Comparison of ENCODE assay signal across 8 cellular contexts in genomic region chr6:43263314-43264178, GRCh38. TPM values are rescaled to one million over a fixed set of nuclear protein-coding genes. Genes with fewer than 3 reads are reported as not detected.
DNase-seq lines count a peak whose midpoint lies in the region; ATAC-seq, FAIRE-seq and TF ChIP-seq lines count a peak whose summit lies in the region.

No MANE protein-coding gene starts in this region.

- H3K9me3 ChIP-seq in prostate gland (no peaks in the 10 kb centered on the region), aorta (ENCODE audit: control insufficient read depth, low read length) (no peaks in the 10 kb centered on the region)

- H3K9me3 Mint-ChIP-seq in activated naive CD4-positive, alpha-beta T cell treated with anti-CD3 and anti-CD28 coated beads, Interleukin-2, amount 10 ng/mL, durations not matched to agents 7 days and 5 days, result no peaks in the 10 kb centered on the region

- peak; percentile 98 for FAIRE-seq in HTR-8/SVneo (lab: Jason Lieb, UNC)

- ATAC-seq in GM19025 (IDR thresholded peaks at IDR 0.05; ENCODE audit: low read depth, unreplicated experiment) (peak; percentile 89), Right ventricle myocardium inferior (peak; percentile 87), aorta (ENCODE audit: low FRiP score) (peak; percentile 78)

- H3K27me3 ChIP-seq in prostate gland (replicated peaks; ENCODE audit: insufficient read depth), result no peaks in the 10 kb centered on the region
- H3K27me3 ChIP-seq in aorta (ENCODE audit: control insufficient read depth in 1 of 2, insufficient read depth in 2 of 2, low read length in 1 of 2), result no peaks in the 10 kb centered on the region

- H3K27me3 Mint-ChIP-seq in activated naive CD4-positive, alpha-beta T cell treated with anti-CD3 and anti-CD28 coated beads, Interleukin-2, amount 10 ng/mL, durations not matched to agents 7 days and 5 days, result peaks cover 62% of the 10 kb centered on the region

- H3K4me1 Mint-ChIP-seq in activated naive CD4-positive, alpha-beta T cell treated with anti-CD3 and anti-CD28 coated beads, Interleukin-2, amount 10 ng/mL, durations not matched to agents 7 days and 5 days, result no peaks in the 10 kb centered on the region

- no peaks in the 10 kb centered on the region for H3K36me3 Mint-ChIP-seq in activated naive CD4-positive, alpha-beta T cell treated with anti-CD3 and anti-CD28 coated beads, Interleukin-2, amount 10 ng/mL, durations not matched to agents 7 days and 5 days

- H3K27ac Mint-ChIP-seq in activated naive CD4-positive, alpha-beta T cell treated with anti-CD3 and anti-CD28 coated beads, Interleukin-2, amount 10 ng/mL, durations not matched to agents 7 days and 5 days, result no peak overlapping the region

- H3K36me3 ChIP-seq in prostate gland (no peaks in the 10 kb centered on the region), aorta (ENCODE audit: control insufficient read depth in 1 of 2, insufficient read depth in 2 of 2, low read length in 1 of 2) (no peaks in the 10 kb centered on the region)

- H3K4me3 Mint-ChIP-seq in activated naive CD4-positive, alpha-beta T cell treated with anti-CD3 and anti-CD28 coated beads, Interleukin-2, amount 10 ng/mL, durations not matched to agents 7 days and 5 days, result no peak overlapping the region

- WGBS in prostate gland, result 48% methylated on average over 12 of the region's 12 CpGs
- 55 to 57% methylated on average over 12 of the region's 12 CpGs for WGBS in aorta, 2 donors

- peak in 3 of 4 experiments; percentile 55 to 82 (median 73) for TF ChIP-seq CTCF in prostate gland (IDR thresholded peaks at IDR 0.05)

- H3K4me3 ChIP-seq in prostate gland (no peak overlapping the region), aorta (ENCODE audit: low read length in 2 of 2) (no peak overlapping the region)

- TF ChIP-seq POLR2A in prostate gland (IDR thresholded peaks at IDR 0.05), result no peak

- H3K4me1 ChIP-seq in prostate gland (replicated peaks), result no peaks in the 10 kb centered on the region
- H3K4me1 ChIP-seq in aorta (ENCODE audit: control insufficient read depth in 1 of 2, insufficient read depth in 2 of 2, low read length in 2 of 2), result no peaks in the 10 kb centered on the region

- intact Hi-C loops in Right ventricle myocardium inferior (cut with DNase I) (loop anchor here (1.0 kb wide), 1 partner anchor 93 kb away; no protein-coding TSS in a partner anchor), prostate gland (cut with DNase I) (loop anchor here (2.0 to 10.0 kb wide), 2 partner anchors 71 to 231 kb away; no protein-coding TSS in a partner anchor), aorta (cut with DNase I) (loop anchor here in 1 of 2 donors (5.0 kb wide), 1 partner anchor 69 kb away; no protein-coding TSS in a partner anchor)

- CTCF ChIA-PET in activated naive CD4-positive, alpha-beta T cell treated with anti-CD3 and anti-CD28 coated beads, Interleukin-2, amount 10 ng/mL, durations not matched to agents 7 days and 5 days (lab: Charles Lee), result interaction anchor here (0.6 to 4.7 kb wide), 9 partner anchors 9 to 243 kb away, joined by 3 to 36 read pairs (median 4); no protein-coding TSS in a partner anchor

- DNase-seq in AG08396 (ENCODE audit: low spot score) (peak; percentile 95), HTR-8/SVneo (ENCODE audit: insufficient read length, low spot score) (peak; percentile 95), SKM-1 (lab: John Stamatoyannopoulos, UW; ENCODE audit: unreplicated experiment) (peak; percentile 63), Right ventricle myocardium inferior (ENCODE audit: missing footprints) (peak; percentile 86), prostate gland (ENCODE audit: low spot score) (peak; percentile 57), aorta (peak; percentile 85 to 88)
- peak; percentile 87 for DNase-seq in activated naive CD4-positive, alpha-beta T cell treated with anti-CD3 and anti-CD28 coated beads, Interleukin-2, amount 10 ng/mL, durations not matched to agents 7 days and 5 days

- H3K27ac ChIP-seq in prostate gland (no peak overlapping the region), aorta (ENCODE audit: low read depth in 1 of 2, low read length in 2 of 2) (no peak overlapping the region)

RNA-seq across cellular contexts. Expression of gene TTBK1, which starts 20.3 kb away (rescaled TPM):
- total RNA-seq in Right ventricle myocardium inferior, result 0.19 TPM
- total RNA-seq in prostate gland, result under 1 TPM; 0.18 to 0.62 TPM
- under 1 TPM in 1 of 2 donors, not detected in 1; 0.12 TPM for total RNA-seq in aorta
- not detected for polyA plus RNA-seq in aorta

RNA-seq across cellular contexts. Expression of gene DNPH1, which starts 34.3 kb away (rescaled TPM):
- total RNA-seq in Right ventricle myocardium inferior, result 29.9 TPM
- 100 to 1,000 TPM in 1 of 2 donors, 10 to 100 TPM in 1; 40.3 to 138 TPM for total RNA-seq in prostate gland
- total RNA-seq in aorta, result 10 to 100 TPM; 10.2 to 18.1 TPM
- 10 to 100 TPM; 36.8 to 87.4 TPM for polyA plus RNA-seq in aorta

RNA-seq across cellular contexts. Expression of gene SLC22A7, which starts 34.5 kb away (rescaled TPM):
- total RNA-seq in Right ventricle myocardium inferior (not detected), prostate gland (not detected), aorta (not detected)
- polyA plus RNA-seq in aorta, result not detected

RNA-seq across cellular contexts. Expression of gene CRIP3, which starts 45.1 kb away (rescaled TPM):
- total RNA-seq in Right ventricle myocardium inferior, result 7.1 TPM
- 1 to 10 TPM in 1 of 2 donors, under 1 TPM in 1; 0.55 to 7.3 TPM for total RNA-seq in prostate gland
- 1 to 10 TPM in 1 of 2 donors, under 1 TPM in 1; 0.65 to 2.2 TPM for total RNA-seq in aorta
- polyA plus RNA-seq in aorta, result 1 to 10 TPM in 1 of 2 donors, not detected in 1; 1.8 TPM
